ENCODE assay signal across 8 cellular contexts in the genomic region with DNA sequence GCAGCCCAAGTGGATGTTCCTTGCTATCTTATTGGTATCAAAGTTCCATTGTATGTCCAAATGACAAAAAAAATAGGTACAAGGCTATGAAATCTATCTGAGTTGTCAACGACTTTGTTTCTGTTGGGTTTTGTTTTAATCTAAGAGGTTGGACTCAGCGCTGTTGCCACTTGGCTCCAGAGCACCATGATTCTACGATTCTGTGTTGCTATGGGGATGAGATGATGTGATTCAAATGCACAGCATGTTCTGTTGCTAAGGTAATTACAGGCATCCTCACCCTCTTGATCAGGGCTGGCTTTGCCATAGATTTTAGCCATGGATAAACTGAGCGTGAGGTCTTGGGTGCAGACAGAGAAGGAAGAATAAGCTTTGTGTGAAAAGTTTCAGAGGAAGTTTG. TPM values are rescaled to one million over a fixed set of nuclear protein-coding genes. Genes with fewer than 3 reads are reported as not detected.
DNase-seq lines count a peak whose midpoint lies in the region; ATAC-seq, FAIRE-seq and TF ChIP-seq lines count a peak whose summit lies in the region.
"Not testable (repeated sequence)": the region's sequence is repeated elsewhere in the genome, so short reads cannot be mapped to it uniquely, and the experiment has no call there.

No MANE protein-coding gene starts in this region.

- peak; percentile 67 for FAIRE-seq in HTR-8/SVneo (lab: Jason Lieb, UNC)

- H3K4me3 ChIP-seq in brain microvascular endothelial cell (ENCODE audit: low read depth, low read length); endodermal cell (ENCODE audit: low read length): not testable (repeated sequence)

- H3K27ac Mint-ChIP-seq in endodermal cell = not testable (repeated sequence)

- H3K36me3 ChIP-seq in brain microvascular endothelial cell (replicated peaks); endodermal cell (ENCODE audit: control insufficient read depth, insufficient read depth, low read length): not testable (repeated sequence)

- not testable (repeated sequence) for H3K4me1 ChIP-seq in endodermal cell (ENCODE audit: control insufficient read depth, insufficient read depth, low read length)

- not testable (repeated sequence) for H3K27me3 ChIP-seq in brain microvascular endothelial cell (replicated peaks); endodermal cell (ENCODE audit: control insufficient read depth, insufficient read depth, low read length, poor library complexity, severe bottlenecking)

- H3K36me3 Mint-ChIP-seq in endodermal cell (ENCODE audit: low read depth) = not testable (repeated sequence)

- not testable (repeated sequence) for TF ChIP-seq CTCF in brain microvascular endothelial cell (IDR thresholded peaks at IDR 0.05; ENCODE audit: low read depth, low read length, missing control alignments); endodermal cell (conservative IDR thresholded peaks at IDR 0.05)

- in situ Hi-C loops in brain microvascular endothelial cell (cut with HindIII; ENCODE audit: low pct_ligation_motif_present, low sequenced_read_pairs) = not testable (repeated sequence)

- H3K4me1 Mint-ChIP-seq in endodermal cell = not testable (repeated sequence)

- H3K27me3 Mint-ChIP-seq in endodermal cell (ENCODE audit: insufficient read depth) = not testable (repeated sequence)

- DNase-seq in Ammon's horn (ENCODE audit: low spot score) (peak; percentile 51), NCI-H146 (lab: John Stamatoyannopoulos, UW) (peak; percentile 12), NCI-H748 (lab: John Stamatoyannopoulos, UW; ENCODE audit: unreplicated experiment) (peak; percentile 62), brain microvascular endothelial cell (peak; percentile 7), occipital lobe (lab: John Stamatoyannopoulos, UW) (peak; percentile 19)
- DNase-seq in HTR-8/SVneo (ENCODE audit: insufficient read length, low spot score); endodermal cell: not testable (repeated sequence)

- WGBS in endodermal cell (ENCODE audit: insufficient coverage in 1 of 2, insufficient read length in 1 of 2), 2 experiments = 79 to 84% methylated on average over 3 of the region's 4 CpGs

- not testable (repeated sequence) for H3K9me3 ChIP-seq in endodermal cell (ENCODE audit: control insufficient read depth, low read length)

- not testable (repeated sequence) for H3K27ac ChIP-seq in brain microvascular endothelial cell
- H3K27ac ChIP-seq in endodermal cell (ENCODE audit: low read depth, low read length) = peak overlapping the region; percentile 24

- H3K4me3 Mint-ChIP-seq in endodermal cell = not testable (repeated sequence)

- not testable (repeated sequence) for H3K9ac ChIP-seq in endodermal cell (ENCODE audit: extremely low read depth, low read length, poor library complexity, severe bottlenecking)

- ATAC-seq in SK-N-SH treated with all-trans-retinoic acid at 6 μM for 48 hours = peak; percentile 41; the same call in 2 of the 3 replicates

- H3K9me3 Mint-ChIP-seq in endodermal cell = not testable (repeated sequence)

RNA-seq across cellular contexts. Expression of gene RNF216, which starts 29.4 kb away (rescaled TPM):
- total RNA-seq in endodermal cell (10 to 100 TPM; 39.5 to 44.1 TPM), occipital lobe (34.8 TPM)
- 28.5 TPM for polyA plus RNA-seq in endodermal cell (2013, experiment 1 of 2)
- polyA plus RNA-seq in endodermal cell (2013, experiment 2 of 2) = 27.1 TPM
